ENCODE assay signal across 9 cellular contexts in the genomic region with DNA sequence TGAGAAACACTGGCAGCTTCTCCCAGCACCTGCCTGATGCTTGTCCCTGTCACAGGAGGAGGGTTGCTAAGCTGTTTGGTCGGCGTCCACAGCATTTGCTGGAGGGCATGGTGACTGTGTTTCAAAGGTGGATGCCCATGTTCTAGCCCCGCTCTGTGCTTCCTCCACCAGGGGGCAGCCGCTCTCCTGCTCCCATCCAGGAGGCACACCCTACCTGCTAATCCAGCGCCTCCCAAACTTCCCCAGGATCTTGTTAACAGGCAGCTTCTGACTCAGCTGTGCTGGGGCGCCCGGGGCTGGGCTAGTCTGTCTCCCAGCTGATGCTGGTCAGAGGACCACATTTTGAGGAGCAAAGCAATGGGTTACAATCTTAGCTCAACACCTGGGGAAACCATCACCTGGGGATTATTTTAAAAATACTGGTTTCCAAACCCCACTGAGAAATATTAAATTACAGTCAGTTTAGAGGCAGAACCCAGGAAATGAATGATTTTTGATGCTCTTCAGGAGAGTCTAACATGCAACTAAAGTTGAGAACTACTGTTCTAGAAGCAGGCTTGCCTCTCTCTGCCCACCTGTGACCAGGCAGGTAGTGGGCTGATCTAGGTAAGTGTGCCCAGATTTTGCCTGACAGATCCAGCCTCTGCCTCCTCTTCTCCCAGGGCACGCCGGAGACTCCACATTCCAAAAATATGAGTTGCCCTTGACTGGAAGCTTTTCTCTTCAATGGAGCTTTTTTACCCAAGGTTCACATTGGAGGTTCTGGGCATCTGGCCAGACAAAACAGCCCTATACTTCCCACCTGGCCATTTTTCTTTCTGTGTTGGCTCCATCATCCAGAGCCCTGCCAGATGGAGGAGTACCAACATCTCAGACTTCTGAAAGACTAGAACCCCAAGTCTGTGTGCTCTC.
A peak's percentile ranks its signal among the peaks of the same experiment; 100 is the strongest.
DNase-seq lines count a peak whose midpoint lies in the region; ATAC-seq and TF ChIP-seq lines count a peak whose summit lies in the region.
"Had no signal": no experiment of that assay in that cellular context is flagged by ENCODE, and none has a peak within 500 bp of the region (broad histone marks: within the 10 kb centered on the region; RNA-seq: fewer than 3 reads in every experiment).

No MANE protein-coding gene starts in this region.

- no peaks in the 10 kb centered on the region for H3K4me1 ChIP-seq in DOHH2 (ENCODE audit: control insufficient read depth, low read length)
- H3K4me1 ChIP-seq in SJCRH30: no peaks in the 10 kb centered on the region
- H3K4me1 ChIP-seq in breast epithelium: no peaks in the 10 kb centered on the region
- H3K4me1 ChIP-seq in mucosa of descending colon (ENCODE audit: low read depth): no peaks in the 10 kb centered on the region

- H4K20me1 ChIP-seq in DOHH2 (ENCODE audit: control insufficient read depth, insufficient read depth, low read depth, low read length): no peaks in the 10 kb centered on the region

- H3K79me2 ChIP-seq in DOHH2 (ENCODE audit: control insufficient read depth, low read length): no peaks in the 10 kb centered on the region

- no peak for TF ChIP-seq POLR2A in breast epithelium (IDR thresholded peaks at IDR 0.05)

- H3K4me2 ChIP-seq in DOHH2 (ENCODE audit: low read length): no peak overlapping the region

- TF ChIP-seq CTCF in DOHH2 (IDR thresholded peaks at IDR 0.05; ENCODE audit: low read depth, low read length, poor library complexity, severe bottlenecking): peak; percentile 87
- TF ChIP-seq CTCF in breast epithelium (IDR thresholded peaks at IDR 0.05): peak in 2 of 3 donors; percentile 27 to 45
- TF ChIP-seq CTCF in mucosa of descending colon (IDR thresholded peaks at IDR 0.05): peak; percentile 47

- ATAC-seq in mucosa of descending colon: peak; percentile 85
- no peak for ATAC-seq in HG03378 (IDR thresholded peaks at IDR 0.05; ENCODE audit: unreplicated experiment)

- H3K4me3 ChIP-seq in DOHH2 (ENCODE audit: low read length) (no peak overlapping the region), SJCRH30 (no peak overlapping the region), breast epithelium (no peak overlapping the region), mucosa of descending colon (no peak overlapping the region)

- H3F3A ChIP-seq in DOHH2 (ENCODE audit: control insufficient read depth, insufficient read depth): no peaks in the 10 kb centered on the region

- no peaks in the 10 kb centered on the region for H3K9me2 ChIP-seq in DOHH2 (replicated peaks; ENCODE audit: control insufficient read depth, low read length)

- peak; percentile 27 for DNase-seq in HPDE6-E6E7 (ENCODE audit: extremely low spot score)
- peak; percentile 48 to 65 for DNase-seq in SJCRH30
- DNase-seq in breast epithelium (ENCODE audit: low spot score in 2 of 2): peak; percentile 21 to 78
- DNase-seq in mucosa of descending colon: peak in 2 of 3 donors; percentile 72 to 80
- no peak for DNase-seq in GOT3 (lab: John Stamatoyannopoulos, UW)
- no peak for DNase-seq in foreskin melanocyte
- DNase-seq: left cardiac atrium had no signal

- H3K27ac ChIP-seq in DOHH2 (ENCODE audit: low read depth, low read length) (no peak overlapping the region), SJCRH30 (no peak overlapping the region), breast epithelium (no peak overlapping the region)

- H3K9me3 ChIP-seq in DOHH2 (ENCODE audit: control insufficient read depth, insufficient read depth, low read length) (no peaks in the 10 kb centered on the region), SJCRH30 (replicated peaks) (no peaks in the 10 kb centered on the region), breast epithelium (no peaks in the 10 kb centered on the region), mucosa of descending colon (no peaks in the 10 kb centered on the region)

- peaks cover 15% of the 10 kb centered on the region for H3K27me3 ChIP-seq in DOHH2 (ENCODE audit: control insufficient read depth, low read length)
- no peaks in the 10 kb centered on the region for H3K27me3 ChIP-seq in SJCRH30
- H3K27me3 ChIP-seq in breast epithelium: peaks cover 0 to 22% of the 10 kb centered on the region in 2 donors

- H3K36me3 ChIP-seq in DOHH2 (ENCODE audit: control insufficient read depth, low read length) (no peaks in the 10 kb centered on the region), SJCRH30 (no peaks in the 10 kb centered on the region), breast epithelium (no peaks in the 10 kb centered on the region), mucosa of descending colon (ENCODE audit: low read depth) (no peaks in the 10 kb centered on the region)

- intact Hi-C loops in breast epithelium (cut with DNase I; ENCODE audit: low total_unique reads) (no loop called here), mucosa of descending colon (cut with DNase I, micrococcal nuclease) (no loop called here)

Comparison
In these comparisons a context has a peak if more than half of its experiments do, and no peak if none do; other contexts are left out.
1. CTCF ChIP-seq: peak in every context shown above with its lines; median percentile 87 in DOHH2; 47 in mucosa of descending colon; 36 in breast epithelium.
2. DNase-seq: peak in HPDE6-E6E7 (single experiment), SJCRH30 (2 of 2), breast epithelium (2 of 2) and mucosa of descending colon (2 of 3); none in GOT3 (single experiment) and foreskin melanocyte (single experiment).